In the genomic region with DNA sequence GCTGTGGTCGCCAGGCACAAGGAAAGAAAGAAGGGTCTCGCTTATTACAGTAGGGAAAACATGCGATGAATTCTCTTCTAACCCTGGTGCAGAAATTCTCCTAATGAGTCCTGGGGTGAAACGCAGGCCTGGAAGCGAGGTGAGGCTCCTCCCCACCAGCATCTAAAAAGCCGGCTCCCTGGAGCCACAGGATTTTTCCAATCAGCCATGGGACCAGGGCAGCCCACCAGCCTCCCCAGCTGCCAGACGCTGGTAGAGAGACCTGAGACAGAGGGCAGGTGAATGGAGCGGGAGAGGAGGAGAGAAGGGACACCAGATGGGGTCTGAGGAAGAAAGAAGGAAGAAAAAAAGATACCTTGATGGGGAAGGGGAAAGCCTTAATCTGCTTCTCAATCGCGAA, we compare ENCODE assay signal across 2 cellular contexts.
TF ChIP-seq lines count a peak whose summit lies in the region.

No MANE protein-coding gene starts in this region.

TF ChIP-seq in GM23338, 12 proteins besides CTCF, POLR2A, EP300 and RAD21:
- TF ChIP-seq, protein P1, sequence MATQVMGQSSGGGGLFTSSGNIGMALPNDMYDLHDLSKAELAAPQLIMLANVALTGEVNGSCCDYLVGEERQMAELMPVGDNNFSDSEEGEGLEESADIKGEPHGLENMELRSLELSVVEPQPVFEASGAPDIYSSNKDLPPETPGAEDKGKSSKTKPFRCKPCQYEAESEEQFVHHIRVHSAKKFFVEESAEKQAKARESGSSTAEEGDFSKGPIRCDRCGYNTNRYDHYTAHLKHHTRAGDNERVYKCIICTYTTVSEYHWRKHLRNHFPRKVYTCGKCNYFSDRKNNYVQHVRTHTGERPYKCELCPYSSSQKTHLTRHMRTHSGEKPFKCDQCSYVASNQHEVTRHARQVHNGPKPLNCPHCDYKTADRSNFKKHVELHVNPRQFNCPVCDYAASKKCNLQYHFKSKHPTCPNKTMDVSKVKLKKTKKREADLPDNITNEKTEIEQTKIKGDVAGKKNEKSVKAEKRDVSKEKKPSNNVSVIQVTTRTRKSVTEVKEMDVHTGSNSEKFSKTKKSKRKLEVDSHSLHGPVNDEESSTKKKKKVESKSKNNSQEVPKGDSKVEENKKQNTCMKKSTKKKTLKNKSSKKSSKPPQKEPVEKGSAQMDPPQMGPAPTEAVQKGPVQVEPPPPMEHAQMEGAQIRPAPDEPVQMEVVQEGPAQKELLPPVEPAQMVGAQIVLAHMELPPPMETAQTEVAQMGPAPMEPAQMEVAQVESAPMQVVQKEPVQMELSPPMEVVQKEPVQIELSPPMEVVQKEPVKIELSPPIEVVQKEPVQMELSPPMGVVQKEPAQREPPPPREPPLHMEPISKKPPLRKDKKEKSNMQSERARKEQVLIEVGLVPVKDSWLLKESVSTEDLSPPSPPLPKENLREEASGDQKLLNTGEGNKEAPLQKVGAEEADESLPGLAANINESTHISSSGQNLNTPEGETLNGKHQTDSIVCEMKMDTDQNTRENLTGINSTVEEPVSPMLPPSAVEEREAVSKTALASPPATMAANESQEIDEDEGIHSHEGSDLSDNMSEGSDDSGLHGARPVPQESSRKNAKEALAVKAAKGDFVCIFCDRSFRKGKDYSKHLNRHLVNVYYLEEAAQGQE (IDR thresholded peaks at IDR 0.05; ENCODE audit: unreplicated experiment), result no peak
- TF ChIP-seq CREB1 (CRISPR knock-in tag; IDR thresholded peaks at IDR 0.05; ENCODE audit: low read depth) (no peak), POLR2AphosphoS5 (IDR thresholded peaks at IDR 0.05; ENCODE audit: low read depth) (no peak), ZNF331 (CRISPR knock-in tag; IDR thresholded peaks at IDR 0.05; ENCODE audit: low read depth) (no peak), NANOG (IDR thresholded peaks at IDR 0.05; ENCODE audit: borderline replicate concordance) (no peak), EZH2 (IDR thresholded peaks at IDR 0.05; ENCODE audit: low read depth, unreplicated experiment) (no peak)
- TF ChIP-seq, protein P2, sequence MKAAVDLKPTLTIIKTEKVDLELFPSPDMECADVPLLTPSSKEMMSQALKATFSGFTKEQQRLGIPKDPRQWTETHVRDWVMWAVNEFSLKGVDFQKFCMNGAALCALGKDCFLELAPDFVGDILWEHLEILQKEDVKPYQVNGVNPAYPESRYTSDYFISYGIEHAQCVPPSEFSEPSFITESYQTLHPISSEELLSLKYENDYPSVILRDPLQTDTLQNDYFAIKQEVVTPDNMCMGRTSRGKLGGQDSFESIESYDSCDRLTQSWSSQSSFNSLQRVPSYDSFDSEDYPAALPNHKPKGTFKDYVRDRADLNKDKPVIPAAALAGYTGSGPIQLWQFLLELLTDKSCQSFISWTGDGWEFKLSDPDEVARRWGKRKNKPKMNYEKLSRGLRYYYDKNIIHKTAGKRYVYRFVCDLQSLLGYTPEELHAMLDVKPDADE (IDR thresholded peaks at IDR 0.05), result no peak
- TF ChIP-seq, protein P3, sequence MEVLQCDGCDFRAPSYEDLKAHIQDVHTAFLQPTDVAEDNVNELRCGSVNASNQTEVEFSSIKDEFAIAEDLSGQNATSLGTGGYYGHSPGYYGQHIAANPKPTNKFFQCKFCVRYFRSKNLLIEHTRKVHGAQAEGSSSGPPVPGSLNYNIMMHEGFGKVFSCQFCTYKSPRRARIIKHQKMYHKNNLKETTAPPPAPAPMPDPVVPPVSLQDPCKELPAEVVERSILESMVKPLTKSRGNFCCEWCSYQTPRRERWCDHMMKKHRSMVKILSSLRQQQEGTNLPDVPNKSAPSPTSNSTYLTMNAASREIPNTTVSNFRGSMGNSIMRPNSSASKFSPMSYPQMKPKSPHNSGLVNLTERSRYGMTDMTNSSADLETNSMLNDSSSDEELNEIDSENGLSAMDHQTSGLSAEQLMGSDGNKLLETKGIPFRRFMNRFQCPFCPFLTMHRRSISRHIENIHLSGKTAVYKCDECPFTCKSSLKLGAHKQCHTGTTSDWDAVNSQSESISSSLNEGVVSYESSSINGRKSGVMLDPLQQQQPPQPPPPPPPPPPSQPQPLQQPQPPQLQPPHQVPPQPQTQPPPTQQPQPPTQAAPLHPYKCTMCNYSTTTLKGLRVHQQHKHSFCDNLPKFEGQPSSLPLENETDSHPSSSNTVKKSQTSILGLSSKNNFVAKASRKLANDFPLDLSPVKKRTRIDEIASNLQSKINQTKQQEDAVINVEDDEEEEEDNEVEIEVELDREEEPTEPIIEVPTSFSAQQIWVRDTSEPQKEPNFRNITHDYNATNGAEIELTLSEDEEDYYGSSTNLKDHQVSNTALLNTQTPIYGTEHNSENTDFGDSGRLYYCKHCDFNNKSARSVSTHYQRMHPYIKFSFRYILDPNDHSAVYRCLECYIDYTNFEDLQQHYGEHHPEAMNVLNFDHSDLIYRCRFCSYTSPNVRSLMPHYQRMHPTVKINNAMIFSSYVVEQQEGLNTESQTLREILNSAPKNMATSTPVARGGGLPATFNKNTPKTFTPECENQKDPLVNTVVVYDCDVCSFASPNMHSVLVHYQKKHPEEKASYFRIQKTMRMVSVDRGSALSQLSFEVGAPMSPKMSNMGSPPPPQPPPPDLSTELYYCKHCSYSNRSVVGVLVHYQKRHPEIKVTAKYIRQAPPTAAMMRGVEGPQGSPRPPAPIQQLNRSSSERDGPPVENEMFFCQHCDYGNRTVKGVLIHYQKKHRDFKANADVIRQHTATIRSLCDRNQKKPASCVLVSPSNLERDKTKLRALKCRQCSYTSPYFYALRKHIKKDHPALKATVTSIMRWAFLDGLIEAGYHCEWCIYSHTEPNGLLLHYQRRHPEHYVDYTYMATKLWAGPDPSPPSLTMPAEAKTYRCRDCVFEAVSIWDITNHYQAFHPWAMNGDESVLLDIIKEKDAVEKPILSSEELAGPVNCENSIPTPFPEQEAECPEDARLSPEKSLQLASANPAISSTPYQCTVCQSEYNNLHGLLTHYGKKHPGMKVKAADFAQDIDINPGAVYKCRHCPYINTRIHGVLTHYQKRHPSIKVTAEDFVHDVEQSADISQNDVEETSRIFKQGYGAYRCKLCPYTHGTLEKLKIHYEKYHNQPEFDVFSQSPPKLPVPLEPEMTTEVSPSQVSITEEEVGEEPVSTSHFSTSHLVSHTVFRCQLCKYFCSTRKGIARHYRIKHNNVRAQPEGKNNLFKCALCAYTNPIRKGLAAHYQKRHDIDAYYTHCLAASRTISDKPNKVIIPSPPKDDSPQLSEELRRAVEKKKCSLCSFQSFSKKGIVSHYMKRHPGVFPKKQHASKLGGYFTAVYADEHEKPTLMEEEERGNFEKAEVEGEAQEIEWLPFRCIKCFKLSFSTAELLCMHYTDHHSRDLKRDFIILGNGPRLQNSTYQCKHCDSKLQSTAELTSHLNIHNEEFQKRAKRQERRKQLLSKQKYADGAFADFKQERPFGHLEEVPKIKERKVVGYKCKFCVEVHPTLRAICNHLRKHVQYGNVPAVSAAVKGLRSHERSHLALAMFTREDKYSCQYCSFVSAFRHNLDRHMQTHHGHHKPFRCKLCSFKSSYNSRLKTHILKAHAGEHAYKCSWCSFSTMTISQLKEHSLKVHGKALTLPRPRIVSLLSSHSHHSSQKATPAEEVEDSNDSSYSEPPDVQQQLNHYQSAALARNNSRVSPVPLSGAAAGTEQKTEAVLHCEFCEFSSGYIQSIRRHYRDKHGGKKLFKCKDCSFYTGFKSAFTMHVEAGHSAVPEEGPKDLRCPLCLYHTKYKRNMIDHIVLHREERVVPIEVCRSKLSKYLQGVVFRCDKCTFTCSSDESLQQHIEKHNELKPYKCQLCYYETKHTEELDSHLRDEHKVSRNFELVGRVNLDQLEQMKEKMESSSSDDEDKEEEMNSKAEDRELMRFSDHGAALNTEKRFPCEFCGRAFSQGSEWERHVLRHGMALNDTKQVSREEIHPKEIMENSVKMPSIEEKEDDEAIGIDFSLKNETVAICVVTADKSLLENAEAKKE (CRISPR knock-in tag; IDR thresholded peaks at IDR 0.05), result no peak

TF ChIP-seq in H1, 55 proteins besides CTCF, POLR2A, EP300 and RAD21:
- TF ChIP-seq EZH2 (IDR thresholded peaks at IDR 0.05; ENCODE audit: low read depth, low read length, severe bottlenecking) (no peak), BCL11A (IDR thresholded peaks at IDR 0.05; ENCODE audit: low read depth in 2 of 2, low read length in 2 of 2) (no peak), HDAC6 (IDR thresholded peaks at IDR 0.05; ENCODE audit: low read depth, low read length) (no peak), SIX5 (IDR thresholded peaks at IDR 0.05; ENCODE audit: low read depth, low read length) (no peak)
TF ChIP-seq in H1: peak in this region for 0.
